11 cellular contexts compared by ENCODE assay signal in genomic region chr13:106560791-106561190, GRCh38. TPM values are rescaled to one million over a fixed set of nuclear protein-coding genes. Genes with fewer than 3 reads are reported as not detected.
DNase-seq lines count a peak whose midpoint lies in the region; ATAC-seq and TF ChIP-seq lines count a peak whose summit lies in the region.
"Had no signal": no experiment of that assay in that cellular context is flagged by ENCODE, and none has a peak within 500 bp of the region (broad histone marks: within the 10 kb centered on the region; RNA-seq: fewer than 3 reads in every experiment).

No MANE protein-coding gene starts in this region.

- no peak overlapping the region for H2AFZ ChIP-seq in neural progenitor cell (replicated peaks)

- H3K4me1 ChIP-seq in neural progenitor cell (peaks cover 60% of the 10 kb centered on the region), gastroesophageal sphincter (peaks cover 26 to 94% (median 30%) of the 10 kb centered on the region in 3 donors)

- peak overlapping the region; percentile 61 for H3K4me2 ChIP-seq in neural progenitor cell

- WGBS in gastroesophageal sphincter (ENCODE audit: low coverage in 1 of 2), 2 donors = 55 to 71% methylated on average over 1 of the region's 1 CpG

- H3K79me2 ChIP-seq in neural progenitor cell (ENCODE audit: low read depth) = peaks cover 100% of the 10 kb centered on the region

- H4K20me1 ChIP-seq in neural progenitor cell (ENCODE audit: low read depth) = peaks cover 98% of the 10 kb centered on the region

- H3K9ac ChIP-seq in neural progenitor cell = no peak overlapping the region

- no peaks in the 10 kb centered on the region for H3K9me3 ChIP-seq in neural progenitor cell (ENCODE audit: low read depth)
- H3K9me3 ChIP-seq in gastroesophageal sphincter = no peaks in the 10 kb centered on the region
- H3K9me3 ChIP-seq: heart left ventricle had no signal

- H3K27me3 ChIP-seq in neural progenitor cell (no peaks in the 10 kb centered on the region), gastroesophageal sphincter (no peaks in the 10 kb centered on the region)
- H3K27me3 ChIP-seq: heart left ventricle had no signal

- peak overlapping the region; percentile 23 for H3K4me3 Mint-ChIP-seq in T-helper 2 cell treated with Interferon-gamma antibody and Interleukin-4, amounts not matched to agents 5 μg/mL and 100 μg/mL, for 36 hours
- H3K4me3 Mint-ChIP-seq in neural progenitor cell = no peak overlapping the region

- ATAC-seq in GM18867 (IDR thresholded peaks at IDR 0.05; ENCODE audit: unreplicated experiment) (peak; percentile 36), HG02642 (IDR thresholded peaks at IDR 0.05; ENCODE audit: poor library complexity, unreplicated experiment) (peak; percentile 36), gastroesophageal sphincter (no peak)

- TF ChIP-seq POLR2A in gastroesophageal sphincter (IDR thresholded peaks at IDR 0.05) = no peak

- TF ChIP-seq CTCF in neural progenitor cell (IDR thresholded peaks at IDR 0.05) = no peak
- no peak for TF ChIP-seq CTCF in gastroesophageal sphincter (IDR thresholded peaks at IDR 0.05)

- peaks cover 40% of the 10 kb centered on the region for H3K36me3 Mint-ChIP-seq in T-helper 2 cell treated with Interferon-gamma antibody and Interleukin-4, amounts not matched to agents 5 μg/mL and 100 μg/mL, for 36 hours (ENCODE audit: low read depth)
- H3K36me3 Mint-ChIP-seq in neural progenitor cell = peaks cover 64% of the 10 kb centered on the region

- DNase-seq in T-helper 2 cell treated with Interferon-gamma antibody and Interleukin-4, amounts not matched to agents 5 μg/mL and 100 μg/mL, for 36 hours (ENCODE audit: low spot score) = no peak
- DNase-seq in neural progenitor cell (ENCODE audit: low spot score) = no peak
- no peak for DNase-seq in COR-L47 (lab: John Stamatoyannopoulos, UW)
- DNase-seq in AG20443 (ENCODE audit: low spot score) = no peak
- DNase-seq: cortex of kidney, DMS153, heart left ventricle, NCI-H526 treated with DMSO at 0.1 percent for 48 hours had no signal

- no peaks in the 10 kb centered on the region for H3K27me3 Mint-ChIP-seq in T-helper 2 cell treated with Interferon-gamma antibody and Interleukin-4, amounts not matched to agents 5 μg/mL and 100 μg/mL, for 36 hours (ENCODE audit: low read depth)
- H3K27me3 Mint-ChIP-seq in neural progenitor cell (ENCODE audit: insufficient read depth, low read depth) = no peaks in the 10 kb centered on the region

- H3K4me3 ChIP-seq in neural progenitor cell = peak overlapping the region; percentile 7
- H3K4me3 ChIP-seq in gastroesophageal sphincter = no peak overlapping the region

- no peak overlapping the region for H3K27ac Mint-ChIP-seq in T-helper 2 cell treated with Interferon-gamma antibody and Interleukin-4, amounts not matched to agents 5 μg/mL and 100 μg/mL, for 36 hours
- H3K27ac Mint-ChIP-seq in neural progenitor cell = no peak overlapping the region

- TF ChIP-seq EP300 in gastroesophageal sphincter (IDR thresholded peaks at IDR 0.05) = no peak

- peaks cover 43% of the 10 kb centered on the region for H3F3A ChIP-seq in neural progenitor cell (ENCODE audit: low read depth)

- H3K27ac ChIP-seq in neural progenitor cell (peak overlapping the region; percentile 41), gastroesophageal sphincter (no peak overlapping the region)

- H3K36me3 ChIP-seq in neural progenitor cell (peaks cover 34% of the 10 kb centered on the region), gastroesophageal sphincter (peaks cover 0 to 32% of the 10 kb centered on the region in 2 donors)

- no peaks in the 10 kb centered on the region for H3K9me3 Mint-ChIP-seq in T-helper 2 cell treated with Interferon-gamma antibody and Interleukin-4, amounts not matched to agents 5 μg/mL and 100 μg/mL, for 36 hours
- H3K9me3 Mint-ChIP-seq in neural progenitor cell = peaks cover 14% of the 10 kb centered on the region

- H3K4me1 Mint-ChIP-seq in T-helper 2 cell treated with Interferon-gamma antibody and Interleukin-4, amounts not matched to agents 5 μg/mL and 100 μg/mL, for 36 hours (ENCODE audit: low read depth) = peaks cover 46% of the 10 kb centered on the region
- peaks cover 28% of the 10 kb centered on the region for H3K4me1 Mint-ChIP-seq in neural progenitor cell

RNA-seq across cellular contexts. Expression of gene ARGLU1, which starts 7.1 kb away (rescaled TPM):
- total RNA-seq in neural progenitor cell (ENCODE audit: low replicate concordance) = 371 and 467 TPM in 2 replicates
- 100 to 1,000 TPM in 2 of 4 donors, 10 to 100 TPM in 2; 25.5 to 140 (median 73.5) TPM for total RNA-seq in gastroesophageal sphincter

RNA-seq across cellular contexts. Expression of gene EFNB2, which starts 25.3 kb away (rescaled TPM):
- 88.7 and 101 TPM in 2 replicates for total RNA-seq in neural progenitor cell (ENCODE audit: low replicate concordance)
- total RNA-seq in gastroesophageal sphincter = 10 to 100 TPM; 13.7 to 39.7 (median 20.5) TPM
